Comparison of ENCODE assay signal across 8 cellular contexts in the genomic region with DNA sequence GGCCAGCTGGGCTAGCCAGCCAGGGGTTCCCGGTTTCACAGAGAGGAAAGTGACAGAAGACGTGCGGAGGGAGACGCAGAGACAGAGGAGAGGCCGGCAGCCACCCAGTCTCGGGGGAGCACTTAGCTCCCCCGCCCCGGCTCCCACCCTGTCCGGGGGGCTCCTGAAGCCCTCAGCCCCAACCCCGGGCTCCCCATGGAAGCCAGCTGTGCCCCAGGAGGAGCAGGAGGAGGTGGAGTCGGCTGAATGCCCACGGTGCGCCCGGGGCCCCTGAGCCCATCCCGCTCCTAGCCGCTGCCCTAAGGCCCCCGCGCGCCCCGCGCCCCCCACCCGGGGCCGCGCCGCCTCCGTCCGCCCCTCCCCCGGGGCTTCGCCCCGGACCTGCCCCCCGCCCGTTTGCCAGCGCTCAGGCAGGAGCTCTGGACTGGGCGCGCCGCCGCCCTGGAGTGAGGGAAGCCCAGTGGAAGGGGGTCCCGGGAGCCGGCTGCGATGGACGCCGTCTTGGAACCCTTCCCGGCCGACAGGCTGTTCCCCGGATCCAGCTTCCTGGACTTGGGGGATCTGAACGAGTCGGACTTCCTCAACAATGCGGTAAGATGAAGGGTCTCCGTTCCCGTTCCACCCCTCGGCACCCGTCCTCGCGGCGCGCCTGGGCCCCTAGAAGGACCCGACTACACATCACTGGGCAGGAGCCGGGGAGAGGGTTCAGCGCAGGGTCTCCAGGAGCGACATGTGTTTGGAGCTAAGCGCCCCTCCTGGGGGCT. TPM values are rescaled to one million over a fixed set of nuclear protein-coding genes. Genes with fewer than 3 reads are reported as not detected.
DNase-seq lines count a peak whose midpoint lies in the region; ATAC-seq and TF ChIP-seq lines count a peak whose summit lies in the region.

A gene with protein sequence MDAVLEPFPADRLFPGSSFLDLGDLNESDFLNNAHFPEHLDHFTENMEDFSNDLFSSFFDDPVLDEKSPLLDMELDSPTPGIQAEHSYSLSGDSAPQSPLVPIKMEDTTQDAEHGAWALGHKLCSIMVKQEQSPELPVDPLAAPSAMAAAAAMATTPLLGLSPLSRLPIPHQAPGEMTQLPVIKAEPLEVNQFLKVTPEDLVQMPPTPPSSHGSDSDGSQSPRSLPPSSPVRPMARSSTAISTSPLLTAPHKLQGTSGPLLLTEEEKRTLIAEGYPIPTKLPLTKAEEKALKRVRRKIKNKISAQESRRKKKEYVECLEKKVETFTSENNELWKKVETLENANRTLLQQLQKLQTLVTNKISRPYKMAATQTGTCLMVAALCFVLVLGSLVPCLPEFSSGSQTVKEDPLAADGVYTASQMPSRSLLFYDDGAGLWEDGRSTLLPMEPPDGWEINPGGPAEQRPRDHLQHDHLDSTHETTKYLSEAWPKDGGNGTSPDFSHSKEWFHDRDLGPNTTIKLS (plus strand): TSS at position 40 of the 764 bp plus-strand sequence. CDS start 450 bp downstream, at position 490.

- H3K4me3 ChIP-seq in testis = peak within 1 kb of the TSS; percentile 64 to 71

- no peaks in the 10 kb centered on the region for H3K36me3 Mint-ChIP-seq in activated T-cell treated with anti-CD3 and anti-CD28 coated beads, Interleukin-2, amount 50 U/mL, for 72 hours (ENCODE audit: insufficient read depth in 2 of 2)
- no peaks in the 10 kb centered on the region for H3K36me3 Mint-ChIP-seq in activated T-helper 17 cell treated with anti-CD3 and anti-CD28 coated beads, Interleukin-2, amount 50 U/mL, for 72 hours (ENCODE audit: low read depth)

- intact Hi-C loops in testis (cut with DNase I; ENCODE audit: low total_unique reads) = loop anchor here (5.0 kb wide), 1 partner anchor 36 kb away; no protein-coding TSS in a partner anchor

- DNase-seq in activated T-cell treated with anti-CD3 and anti-CD28 coated beads, Interleukin-2, amount 50 U/mL, for 72 hours = no peak
- DNase-seq in activated T-cell treated with anti-CD3 and anti-CD28 coated beads, Interleukin-2, amount 50 U/mL, for 48 hours = no peak
- DNase-seq in iPS-NIHi7 (ENCODE audit: extremely low spot score) (peak; percentile 64), testis (no peak), NCI-H774 (lab: John Stamatoyannopoulos, UW) (no peak), NCI-H187 (lab: John Stamatoyannopoulos, UW) (no peak)

- H3K4me1 ChIP-seq in testis = peaks cover 20% of the 10 kb centered on the region

- H3K27ac ChIP-seq in testis = peak within 1 kb of the TSS; percentile 18 to 83

- WGBS in testis, 2 donors = 1 to 3% methylated on average over 11 to 46 of the region's 61 CpGs

- H3K36me3 ChIP-seq in testis (ENCODE audit: low read depth, missing control alignments) = no peaks in the 10 kb centered on the region

- H3K27me3 Mint-ChIP-seq in activated T-cell treated with anti-CD3 and anti-CD28 coated beads, Interleukin-2, amount 50 U/mL, for 72 hours (ENCODE audit: low read depth) = peaks cover 43% of the 10 kb centered on the region
- peaks cover 37% of the 10 kb centered on the region for H3K27me3 Mint-ChIP-seq in activated T-helper 17 cell treated with anti-CD3 and anti-CD28 coated beads, Interleukin-2, amount 50 U/mL, for 72 hours

- H3K27me3 ChIP-seq in testis = no peaks in the 10 kb centered on the region

- TF ChIP-seq CTCF in testis (IDR thresholded peaks at IDR 0.05) = no peak

- H3K27ac Mint-ChIP-seq in activated T-cell treated with anti-CD3 and anti-CD28 coated beads, Interleukin-2, amount 50 U/mL, for 72 hours = no peak within 1 kb of the TSS
- no peak within 1 kb of the TSS for H3K27ac Mint-ChIP-seq in activated T-helper 17 cell treated with anti-CD3 and anti-CD28 coated beads, Interleukin-2, amount 50 U/mL, for 72 hours

- TF ChIP-seq POLR2A in testis (IDR thresholded peaks at IDR 0.05) = no peak

- H3K4me3 Mint-ChIP-seq in activated T-cell treated with anti-CD3 and anti-CD28 coated beads, Interleukin-2, amount 50 U/mL, for 72 hours = peak within 1 kb of the TSS; percentile 26 to 76
- H3K4me3 Mint-ChIP-seq in activated T-helper 17 cell treated with anti-CD3 and anti-CD28 coated beads, Interleukin-2, amount 50 U/mL, for 72 hours = peak within 1 kb of the TSS; percentile 46

- H3K4me1 Mint-ChIP-seq in activated T-cell treated with anti-CD3 and anti-CD28 coated beads, Interleukin-2, amount 50 U/mL, for 72 hours (ENCODE audit: low read depth) = peaks cover 11% of the 10 kb centered on the region
- H3K4me1 Mint-ChIP-seq in activated T-helper 17 cell treated with anti-CD3 and anti-CD28 coated beads, Interleukin-2, amount 50 U/mL, for 72 hours = peaks cover under 1% of the 10 kb centered on the region

- no peaks in the 10 kb centered on the region for H3K9me3 Mint-ChIP-seq in activated T-cell treated with anti-CD3 and anti-CD28 coated beads, Interleukin-2, amount 50 U/mL, for 72 hours
- H3K9me3 Mint-ChIP-seq in activated T-helper 17 cell treated with anti-CD3 and anti-CD28 coated beads, Interleukin-2, amount 50 U/mL, for 72 hours = no peaks in the 10 kb centered on the region

- H3K9me3 ChIP-seq in testis = no peaks in the 10 kb centered on the region

- ATAC-seq in activated T-cell treated with anti-CD3 and anti-CD28 coated beads, Interleukin-2, amount 50 U/mL, for 72 hours (replicated peaks in 1 of 2) = peak; percentile 22 to 37
- ATAC-seq in activated T-helper 17 cell treated with anti-CD3 and anti-CD28 coated beads, Interleukin-2, amount 50 U/mL, for 72 hours (replicated peaks) = no peak
- no peak for ATAC-seq in HG02970 (IDR thresholded peaks at IDR 0.05; ENCODE audit: low FRiP score, unreplicated experiment)

RNA-seq across cellular contexts. Expression of the gene that starts here (rescaled TPM):
- total RNA-seq in activated T-cell treated with anti-CD3 and anti-CD28 coated beads, Interleukin-2, amount 50 U/mL, for 72 hours = not detected
- not detected for total RNA-seq in activated T-helper 17 cell treated with anti-CD3 and anti-CD28 coated beads, Interleukin-2, amount 50 U/mL, for 72 hours
- total RNA-seq in testis = 1 to 10 TPM; 5.2 to 8.1 TPM
- polyA plus RNA-seq in testis (ENCODE audit: insufficient read depth, low read depth, low replicate concordance) = 19.2 TPM

Comparison
In these comparisons a context has a peak if more than half of its experiments do, and no peak if none do; other contexts are left out.
1. RNA of the gene that starts here (total RNA-seq): 5.2 to 8.1 TPM in testis; not detected in activated T-helper 17 cell treated with anti-CD3 and anti-CD28 coated beads, Interleukin-2, amount 50 U/mL, for 72 hours and not detected in activated T-cell treated with anti-CD3 and anti-CD28 coated beads, Interleukin-2, amount 50 U/mL, for 72 hours; every median in the first group is over 4 times any median in the second.
2. Peak in ATAC-seq in activated T-cell treated with anti-CD3 and anti-CD28 coated beads, Interleukin-2, amount 50 U/mL, for 72 hours; RNA of the gene not detected or under 1 TPM.